In genomic region chr16:54933281-54934150, GRCh38 we compare ENCODE assay signal across 10 cellular contexts. TPM values are rescaled to one million over a fixed set of nuclear protein-coding genes. Genes with fewer than 3 reads are reported as not detected.
DNase-seq lines count a peak whose midpoint lies in the region; ATAC-seq, FAIRE-seq and TF ChIP-seq lines count a peak whose summit lies in the region.
"Had no signal": no experiment of that assay in that cellular context is flagged by ENCODE, and none has a peak within 500 bp of the region (broad histone marks: within the 10 kb centered on the region; RNA-seq: fewer than 3 reads in every experiment).

No MANE protein-coding gene starts in this region.

- H3K27ac Mint-ChIP-seq in T-helper 2 cell treated with Interferon-gamma antibody and Interleukin-4, amounts not matched to agents 5 μg/mL and 100 μg/mL, for 36 hours, result peak overlapping the region; percentile 36

- peaks cover 16% of the 10 kb centered on the region for H3K36me3 Mint-ChIP-seq in T-helper 2 cell treated with Interferon-gamma antibody and Interleukin-4, amounts not matched to agents 5 μg/mL and 100 μg/mL, for 36 hours (ENCODE audit: low read depth)

- H3K4me1 Mint-ChIP-seq in T-helper 2 cell treated with Interferon-gamma antibody and Interleukin-4, amounts not matched to agents 5 μg/mL and 100 μg/mL, for 36 hours (ENCODE audit: low read depth), result peaks cover 15% of the 10 kb centered on the region

- FAIRE-seq in small intestine (lab: Jason Lieb, UNC), result no peak

- peaks cover 8% of the 10 kb centered on the region for H3K9me3 Mint-ChIP-seq in T-helper 2 cell treated with Interferon-gamma antibody and Interleukin-4, amounts not matched to agents 5 μg/mL and 100 μg/mL, for 36 hours

- no peaks in the 10 kb centered on the region for H3K4me1 ChIP-seq in RWPE2 (ENCODE audit: insufficient read depth, poor library complexity, severe bottlenecking)
- H3K4me1 ChIP-seq in left ventricle myocardium inferior, result peaks cover 55% of the 10 kb centered on the region
- peaks cover 9% of the 10 kb centered on the region for H3K4me1 ChIP-seq in psoas muscle
- peaks cover 0 to 6% of the 10 kb centered on the region in 2 donors for H3K4me1 ChIP-seq in small intestine (ENCODE audit: control insufficient read depth in 2 of 2, insufficient read depth in 1 of 2, low read depth in 1 of 2, low read length in 1 of 2)

- intact Hi-C loops in left ventricle myocardium inferior (cut with micrococcal nuclease) (no loop called here), psoas muscle (cut with DNase I) (loop anchor here (2.0 to 10.0 kb wide), 6 partner anchors 437 to 1159 kb away; partner anchors contain the start of gene IRX3 (in 1 of the 2))

- peaks cover 80% of the 10 kb centered on the region for H3K27me3 ChIP-seq in RWPE2 (ENCODE audit: insufficient read depth, poor library complexity, severe bottlenecking)
- peaks cover 75% of the 10 kb centered on the region for H3K27me3 ChIP-seq in left ventricle myocardium inferior (ENCODE audit: low read depth)
- H3K27me3 ChIP-seq in psoas muscle (ENCODE audit: insufficient read depth in 3 of 3, low read length in 2 of 3), result peaks cover 0 to 35% (median 3%) of the 10 kb centered on the region in 3 donors
- H3K27me3 ChIP-seq in small intestine (ENCODE audit: control insufficient read depth in 2 of 2, insufficient read depth in 2 of 2, low read length in 2 of 2), result peaks cover 32 to 65% of the 10 kb centered on the region in 2 donors

- TF ChIP-seq CTCF in RWPE2 (IDR thresholded peaks at IDR 0.05; ENCODE audit: poor library complexity, severe bottlenecking), result no peak
- no peak for TF ChIP-seq CTCF in left ventricle myocardium inferior (IDR thresholded peaks at IDR 0.05; ENCODE audit: borderline replicate concordance)
- no peak for TF ChIP-seq CTCF in psoas muscle (IDR thresholded peaks at IDR 0.05)

- H3K4me3 ChIP-seq in RWPE2 (ENCODE audit: severe bottlenecking), result peak overlapping the region; percentile 80
- H3K4me3 ChIP-seq in left ventricle myocardium inferior, result peak overlapping the region; percentile 85
- H3K4me3 ChIP-seq in psoas muscle, result peak overlapping the region; percentile 89
- H3K4me3 ChIP-seq in small intestine (ENCODE audit: low read depth in 1 of 2, low read length in 2 of 2), result no peak overlapping the region

- no peaks in the 10 kb centered on the region for H3K36me3 ChIP-seq in RWPE2 (ENCODE audit: low read depth)
- H3K36me3 ChIP-seq in left ventricle myocardium inferior, result peaks cover 6% of the 10 kb centered on the region
- H3K36me3 ChIP-seq in psoas muscle (ENCODE audit: insufficient read depth in 1 of 2, low read depth in 1 of 2), result no peaks in the 10 kb centered on the region
- H3K36me3 ChIP-seq in small intestine (ENCODE audit: control insufficient read depth in 2 of 2, insufficient read depth in 2 of 2, low read length in 2 of 2), result no peaks in the 10 kb centered on the region

- 14 to 41% (median 25%) methylated on average over 45 to 69 of the region's 69 CpGs for WGBS in psoas muscle, 3 donors
- 8 to 10% (median 9%) methylated on average over 53 to 69 of the region's 69 CpGs for whole genome bisulfite sequencing in small intestine, 3 donors

- H3K27ac ChIP-seq in RWPE2 (ENCODE audit: poor library complexity, severe bottlenecking) (peak overlapping the region; percentile 5), left ventricle myocardium inferior (replicated peaks) (peak overlapping the region; percentile 92), psoas muscle (peak overlapping the region; percentile 97), small intestine (ENCODE audit: low read depth in 1 of 2, low read length in 1 of 2) (no peak overlapping the region)

- no peak for DNase-seq in T-helper 2 cell treated with Interferon-gamma antibody and Interleukin-4, amounts not matched to agents 5 μg/mL and 100 μg/mL, for 36 hours (ENCODE audit: low spot score)
- no peak for DNase-seq in T-helper 2 cell
- DNase-seq in RWPE2 (ENCODE audit: low spot score), result no peak
- no peak for DNase-seq in left ventricle myocardium inferior
- DNase-seq in psoas muscle, result peak in 1 of 2 donors; percentile 51
- no peak for DNase-seq in small intestine
- no peak for DNase-seq in NCI-H1417 treated with DMSO at 0.1 percent for 48 hours (lab: John Stamatoyannopoulos, UW)
- DNase-seq in NCI-H2196 (lab: John Stamatoyannopoulos, UW; ENCODE audit: unreplicated experiment), result no peak
- DNase-seq: nucleus accumbens had no signal

- H3K27me3 Mint-ChIP-seq in T-helper 2 cell treated with Interferon-gamma antibody and Interleukin-4, amounts not matched to agents 5 μg/mL and 100 μg/mL, for 36 hours (ENCODE audit: low read depth), result peaks cover 76% of the 10 kb centered on the region

- ATAC-seq in RWPE2 (ENCODE audit: low read depth) (no peak), psoas muscle (no peak)
- ATAC-seq: activated naive CD4-positive, alpha-beta T cell treated with anti-CD3 and anti-CD28 coated beads, Interleukin-2, amount 50 U/mL, for 72 hours had no signal

- H3K4me3 Mint-ChIP-seq in T-helper 2 cell treated with Interferon-gamma antibody and Interleukin-4, amounts not matched to agents 5 μg/mL and 100 μg/mL, for 36 hours, result peak overlapping the region; percentile 21

- H3K9me3 ChIP-seq in RWPE2 (ENCODE audit: severe bottlenecking) (no peaks in the 10 kb centered on the region), left ventricle myocardium inferior (replicated peaks) (no peaks in the 10 kb centered on the region), psoas muscle (no peaks in the 10 kb centered on the region), small intestine (ENCODE audit: control insufficient read depth, low read depth) (no peaks in the 10 kb centered on the region)

RNA-seq across cellular contexts. Expression of gene IRX5, which starts 2.9 kb away (rescaled TPM):
- total RNA-seq in left ventricle myocardium inferior, result 36.8 TPM
- 1 to 10 TPM in 3 of 4 donors, under 1 TPM in 1; 0.56 to 6.8 (median 3.7) TPM for total RNA-seq in psoas muscle
- 10 to 100 TPM in 2 of 3 donors, 1 to 10 TPM in 1; 1.0 to 13.0 (median 11.5) TPM for polyA plus RNA-seq in psoas muscle
- under 1 TPM in 1 of 3 donors, not detected in 2; 0.13 TPM for polyA plus RNA-seq in small intestine
- total RNA-seq: activated naive CD4-positive, alpha-beta T cell treated with anti-CD3 and anti-CD28 coated beads, Interleukin-2, amount 50 U/mL, for 72 hours had no signal

Comparison
In these comparisons a context has a peak if more than half of its experiments do, and no peak if none do; other contexts are left out.
1. H3K27ac ChIP-seq: peak in RWPE2 (single experiment), left ventricle myocardium inferior (single experiment) and psoas muscle (single experiment); none in small intestine (0 of 2).
2. H3K4me3 ChIP-seq: peak in RWPE2 (single experiment), left ventricle myocardium inferior (single experiment) and psoas muscle (single experiment); none in small intestine (0 of 2).